Comparison of ENCODE assay signal across 16 cellular contexts in the genomic region with DNA sequence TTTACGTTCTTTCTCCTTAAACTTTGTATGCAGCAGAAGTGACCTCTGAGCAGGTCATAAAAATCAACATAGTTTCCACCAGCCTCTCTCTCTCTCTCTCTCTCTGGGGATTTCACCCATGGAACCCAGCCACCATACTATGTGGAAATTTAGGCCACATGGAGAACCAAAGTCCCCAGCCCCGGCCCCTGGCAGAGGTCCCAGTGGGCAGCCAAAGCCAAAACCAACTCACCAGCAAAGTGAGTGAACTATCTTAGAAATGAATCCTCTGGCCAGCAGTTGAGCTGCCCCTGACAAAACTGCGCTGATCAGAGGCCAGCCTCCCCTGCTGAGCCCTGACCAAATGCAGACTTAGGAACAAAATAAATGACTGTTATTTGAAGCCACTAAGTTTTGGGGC. TPM values are rescaled to one million over a fixed set of nuclear protein-coding genes. Genes with fewer than 3 reads are reported as not detected.
DNase-seq lines count a peak whose midpoint lies in the region; ATAC-seq, FAIRE-seq and TF ChIP-seq lines count a peak whose summit lies in the region.
"Had no signal": no experiment of that assay in that cellular context is flagged by ENCODE, and none has a peak within 500 bp of the region (broad histone marks: within the 10 kb centered on the region; RNA-seq: fewer than 3 reads in every experiment).

No MANE protein-coding gene starts in this region.

- no peaks in the 10 kb centered on the region for H4K20me1 ChIP-seq in K562 (replicated peaks; ENCODE audit: control insufficient read depth, insufficient read depth, low read length)

- TF ChIP-seq EP300 in K562 (IDR thresholded peaks at IDR 0.05; ENCODE audit: low read length), result no peak

- POLR2A ChIA-PET in K562 (lab: Yijun Ruan, JAX), result interaction anchor here (0.8 kb wide), 1 partner anchor 11 kb away, joined by 3 read pairs; no protein-coding TSS in a partner anchor
- POLR2A ChIA-PET in activated CD4-positive, alpha-beta T cell treated with anti-CD3 and anti-CD28 coated beads, Interleukin-2, amount 10 ng/mL, durations not matched to agents 7 days and 5 days (lab: Charles Lee), result no interaction called here

- H3K4me3 Mint-ChIP-seq in activated CD4-positive, alpha-beta T cell treated with anti-CD3 and anti-CD28 coated beads, Interleukin-2, amount 10 ng/mL, durations not matched to agents 7 days and 5 days, result no peak overlapping the region
- H3K4me3 Mint-ChIP-seq: activated T-helper 17 cell treated with anti-CD3 and anti-CD28 coated beads, Interleukin-2, amount 50 U/mL, for 72 hours had no signal

- CTCF ChIA-PET in K562 (lab: Yijun Ruan, JAX; ENCODE audit: low intra/inter-chr PET ratio), result no interaction called here
- CTCF ChIA-PET in activated CD4-positive, alpha-beta T cell treated with anti-CD3 and anti-CD28 coated beads, Interleukin-2, amount 10 ng/mL, durations not matched to agents 7 days and 5 days (lab: Charles Lee), result no interaction called here

- DNase-seq in AG20443 (ENCODE audit: low spot score), result peak; percentile 16
- no peak for DNase-seq in K562 (ENCODE audit: extremely low read depth in 1 of 4, low spot score in 3 of 4)
- peak; percentile 73 for DNase-seq in left cardiac atrium
- no peak for DNase-seq in AML-193 (lab: John Stamatoyannopoulos, UW)
- no peak for DNase-seq in small intestine
- DNase-seq in activated CD4-positive, alpha-beta T cell treated with anti-CD3 and anti-CD28 coated beads, Interleukin-2, amount 10 ng/mL, durations not matched to agents 7 days and 5 days, result no peak
- DNase-seq: DMS 273 treated with DMSO at 0.1 percent for 48 hours, dorsolateral prefrontal cortex, KBM-7, NCI-H1105 treated with DMSO at 0.1 percent for 48 hours, NCI-H2171, NCI-H748 treated with DMSO at 0.1 percent for 48 hours had no signal

- no peak overlapping the region for H3K27ac Mint-ChIP-seq in activated CD4-positive, alpha-beta T cell treated with anti-CD3 and anti-CD28 coated beads, Interleukin-2, amount 10 ng/mL, durations not matched to agents 7 days and 5 days
- H3K27ac Mint-ChIP-seq: activated T-helper 17 cell treated with anti-CD3 and anti-CD28 coated beads, Interleukin-2, amount 50 U/mL, for 72 hours had no signal

- 13% methylated on average over 3 of the region's 3 CpGs for WGBS in K562 (ENCODE audit: insufficient coverage, low coverage, missing lambda C conversion rate)
- WGBS in small intestine, 3 donors, result 72 to 84% (median 78%) methylated on average over 3 of the region's 3 CpGs

- H3K27ac ChIP-seq in K562 (ENCODE audit: extremely low read depth, low read depth, low read length), result no peak overlapping the region
- H3K27ac ChIP-seq in parathyroid adenoma, result peak overlapping the region; percentile 100
- no peak overlapping the region for H3K27ac ChIP-seq in small intestine (ENCODE audit: low read depth in 1 of 2, low read length in 1 of 2)
- H3K27ac ChIP-seq: dorsolateral prefrontal cortex had no signal

- peak overlapping the region; percentile 44; the same call in 1 of the 2 replicates for H2AFZ ChIP-seq in K562 (ENCODE audit: low read depth, low read length)
- peak overlapping the region; percentile 46 for H2AFZ ChIP-seq in parathyroid adenoma

- no peak overlapping the region for H3K4me3 ChIP-seq in K562
- H3K4me3 ChIP-seq in parathyroid adenoma (ENCODE audit: low read depth, low read length), result no peak overlapping the region
- no peak overlapping the region for H3K4me3 ChIP-seq in small intestine (ENCODE audit: low read depth in 1 of 2, low read length in 2 of 2)
- H3K4me3 ChIP-seq: dorsolateral prefrontal cortex, esophagus muscularis mucosa had no signal

- no peak for TF ChIP-seq POLR2A in K562 (conservative IDR thresholded peaks at IDR 0.05)

- peaks cover 21% of the 10 kb centered on the region for H3K36me3 Mint-ChIP-seq in activated CD4-positive, alpha-beta T cell treated with anti-CD3 and anti-CD28 coated beads, Interleukin-2, amount 10 ng/mL, durations not matched to agents 7 days and 5 days (ENCODE audit: low read depth)

- in situ Hi-C loops in K562 (cut with MboI), result no loop called here

- H3K9me1 ChIP-seq in K562 (ENCODE audit: control insufficient read depth, insufficient read depth, low read length), result no peaks in the 10 kb centered on the region

- FAIRE-seq in K562 (lab: Jason Lieb, UNC) (no peak), small intestine (lab: Jason Lieb, UNC) (no peak)

- intact Hi-C loops in K562 (cut with micrococcal nuclease) (loop anchor here (5.0 kb wide), 1 partner anchor 49 kb away; no protein-coding TSS in a partner anchor), left cardiac atrium (cut with DNase I) (loop anchor here in 1 of 2 donors (10.0 kb wide), 1 partner anchor 178 kb away; no protein-coding TSS in a partner anchor)

- BruUV-seq in K562 (replicated peaks; lab: Mats Ljungman, UMichigan), result no TSS peak

- H3K9me3 ChIP-seq in K562 (replicated peaks; ENCODE audit: control insufficient read depth, insufficient read depth, low read depth, low read length) (no peaks in the 10 kb centered on the region), parathyroid adenoma (ENCODE audit: control insufficient read depth, low read length) (no peaks in the 10 kb centered on the region), small intestine (ENCODE audit: control insufficient read depth, low read depth) (no peaks in the 10 kb centered on the region)
- H3K9me3 ChIP-seq: esophagus muscularis mucosa had no signal

- TF ChIP-seq CTCF in K562 (IDR thresholded peaks at IDR 0.05 in 2 of 3, conservative IDR thresholded peaks at IDR 0.05 in 1 of 3; ENCODE audit: insufficient read depth in 2 of 3, low read depth in 1 of 3, low read length in 3 of 3) (no peak), parathyroid adenoma (IDR thresholded peaks at IDR 0.05) (no peak)

- no peak for TF ChIP-seq RAD21 in K562 (CRISPR knock-in tag; conservative IDR thresholded peaks at IDR 0.05 in 1 of 2, IDR thresholded peaks at IDR 0.05 in 1 of 2)

- H3K27me3 ChIP-seq in K562 (ENCODE audit: control insufficient read depth in 2 of 2, insufficient read depth in 2 of 2, low read length in 2 of 2), result no peaks in the 10 kb centered on the region
- H3K27me3 ChIP-seq in parathyroid adenoma (ENCODE audit: control insufficient read depth, insufficient read depth, low read length), result no peaks in the 10 kb centered on the region
- H3K27me3 ChIP-seq in small intestine (ENCODE audit: control insufficient read depth in 2 of 2, insufficient read depth in 2 of 2, low read length in 2 of 2), result no peaks in the 10 kb centered on the region
- H3K27me3 ChIP-seq: dorsolateral prefrontal cortex, esophagus muscularis mucosa had no signal

- no peaks in the 10 kb centered on the region for H3K79me2 ChIP-seq in K562 (ENCODE audit: control insufficient read depth, insufficient read depth, low read length)
- H3K79me2 ChIP-seq in parathyroid adenoma, result peaks cover 13% of the 10 kb centered on the region

- H3K4me1 Mint-ChIP-seq in activated CD4-positive, alpha-beta T cell treated with anti-CD3 and anti-CD28 coated beads, Interleukin-2, amount 10 ng/mL, durations not matched to agents 7 days and 5 days, result peaks cover 39% of the 10 kb centered on the region

- H3K4me2 ChIP-seq in K562 (ENCODE audit: insufficient read depth, low read length) (no peak overlapping the region), parathyroid adenoma (ENCODE audit: low read length) (no peak overlapping the region)

- H3K9ac ChIP-seq in K562 (ENCODE audit: insufficient read depth in 1 of 2, low read depth in 2 of 2, low read length in 2 of 2), result no peak overlapping the region
- H3K9ac ChIP-seq in parathyroid adenoma, result no peak overlapping the region

- H3K36me3 ChIP-seq in K562 (ENCODE audit: control insufficient read depth, insufficient read depth, low read length) (no peaks in the 10 kb centered on the region), parathyroid adenoma (ENCODE audit: control insufficient read depth, insufficient read depth, low read length) (no peaks in the 10 kb centered on the region), small intestine (ENCODE audit: control insufficient read depth in 2 of 2, insufficient read depth in 2 of 2, low read length in 2 of 2) (no peaks in the 10 kb centered on the region)

- H3K4me1 ChIP-seq in K562 (replicated peaks in 1 of 2; ENCODE audit: control insufficient read depth in 2 of 2, insufficient read depth in 2 of 2, low read length in 2 of 2) (peaks cover 0 to 26% of the 10 kb centered on the region in 2 experiments; a peak in 4 of 5 replicates), parathyroid adenoma (peaks cover 37% of the 10 kb centered on the region), small intestine (ENCODE audit: control insufficient read depth in 2 of 2, insufficient read depth in 1 of 2, low read depth in 1 of 2, low read length in 1 of 2) (peaks cover 12 to 20% of the 10 kb centered on the region in 2 donors)

- H3K9me3 Mint-ChIP-seq in activated CD4-positive, alpha-beta T cell treated with anti-CD3 and anti-CD28 coated beads, Interleukin-2, amount 10 ng/mL, durations not matched to agents 7 days and 5 days, result peaks cover 5% of the 10 kb centered on the region
- H3K9me3 Mint-ChIP-seq: activated T-helper 17 cell treated with anti-CD3 and anti-CD28 coated beads, Interleukin-2, amount 50 U/mL, for 72 hours had no signal

- no peaks in the 10 kb centered on the region for H3K27me3 Mint-ChIP-seq in activated CD4-positive, alpha-beta T cell treated with anti-CD3 and anti-CD28 coated beads, Interleukin-2, amount 10 ng/mL, durations not matched to agents 7 days and 5 days
- H3K27me3 Mint-ChIP-seq: activated T-helper 17 cell treated with anti-CD3 and anti-CD28 coated beads, Interleukin-2, amount 50 U/mL, for 72 hours had no signal

- ATAC-seq in K562 (no peak), left cardiac atrium (peak; percentile 4 to 63), HG03095 (IDR thresholded peaks at IDR 0.05; ENCODE audit: unreplicated experiment) (no peak)
- ATAC-seq: activated T-helper 17 cell treated with anti-CD3 and anti-CD28 coated beads, Interleukin-2, amount 50 U/mL, for 72 hours had no signal

RNA-seq across cellular contexts. Expression of a gene that starts 9.2 kb away (rescaled TPM):
- total RNA-seq in K562 (2011; cell fraction: chromatin; rRNA removed; ENCODE audit: low replicate concordance), result 0.19 and 0.26 TPM in 2 replicates
- not detected in 2 replicates for total RNA-seq in K562 (2011; cell fraction: nucleolus; rRNA removed)
- total RNA-seq in K562 (2011; cell fraction: nucleoplasm; rRNA removed), result 0.23 TPM in 1 of 2 replicates, not detected in the other
- total RNA-seq in K562 (2014; rRNA removed) (0.12 TPM in 1 of 2 replicates, not detected in the other), K562 (2014; rRNA removed; fragmentation: Illumina TruSeq; extraction: Trizol) (0.06 TPM in 1 of 2 replicates, not detected in the other), K562 (2015; rRNA removed; fragmentation: Illumina TruSeq; extraction: Trizol) (0.08 and 0.14 TPM in 2 replicates), K562 (2021) (0.47 and 0.60 TPM in 2 replicates), left cardiac atrium (10 to 100 TPM; 47.8 to 53.2 TPM)
- polyA plus RNA-seq in K562 (2011; rRNA removed) (0.08 and 0.20 TPM in 2 replicates), K562 (2014; fragmentation: Illumina TruSeq; extraction: Trizol) (0.12 and 0.40 TPM in 2 replicates), K562 (2014; fragmentation: Nextera tagmentation; extraction: Ambion mirVana) (under 1 TPM; 0.04 TPM), K562 (2014; rRNA removed) (0.03 and 0.04 TPM in 2 replicates), small intestine (10 to 100 TPM; 10.3 to 28.2 (median 20.0) TPM)
- polyA plus RNA-seq in K562 (2011; cell fraction: cytosol; rRNA removed), result 0.06 and 0.24 TPM in 2 replicates
- polyA plus RNA-seq in K562 (2011; cell fraction: nucleus; rRNA removed), result 0.57 and 0.65 TPM in 2 replicates
- polyA plus RNA-seq in K562 (2012), result 0.07 and 0.14 TPM in 2 replicates
- 0.18 TPM in 1 of 2 replicates, not detected in the other for polyA minus RNA-seq in K562 (2011; rRNA and poly(A)+ RNA removed)
- not detected in 2 replicates for polyA minus RNA-seq in K562 (2011; cell fraction: cytosol; rRNA and poly(A)+ RNA removed)
- polyA minus RNA-seq in K562 (2011; cell fraction: nucleus; rRNA and poly(A)+ RNA removed), result 0.13 and 0.44 TPM in 2 replicates
- 10 to 100 TPM; 48.2 to 48.5 TPM for total RNA-seq in activated CD4-positive, alpha-beta T cell treated with anti-CD3 and anti-CD28 coated beads, Interleukin-2, amount 10 ng/mL, durations not matched to agents 7 days and 5 days

Comparison
In these comparisons a context has a peak if more than half of its experiments do, and no peak if none do; other contexts are left out.
1. DNase-seq: peak in AG20443 (single experiment) and left cardiac atrium (single experiment); none in K562 (0 of 4), AML-193 (0 of 2), small intestine (single experiment) and activated CD4-positive, alpha-beta T cell treated with anti-CD3 and anti-CD28 coated beads, Interleukin-2, amount 10 ng/mL, durations not matched to agents 7 days and 5 days (single experiment).
2. ATAC-seq: peak in left cardiac atrium (2 of 2); none in K562 (single experiment) and HG03095 (single experiment).
3. RNA of a gene that starts 9.2 kb away (total RNA-seq): 47.8 to 53.2 TPM in left cardiac atrium and 48.2 to 48.5 TPM in activated CD4-positive, alpha-beta T cell treated with anti-CD3 and anti-CD28 coated beads, Interleukin-2, amount 10 ng/mL, durations not matched to agents 7 days and 5 days; 0.06 to 0.60 TPM in K562; every median in the first group is over 10 times any median in the second.